27 cellular contexts compared by ENCODE assay signal in genomic region chr3:23764407-23764806, GRCh38.
"Had no signal": no experiment of that assay in that cellular context is flagged by ENCODE, and none has a peak within 500 bp of the region (broad histone marks: within the 10 kb centered on the region; RNA-seq: fewer than 3 reads in every experiment).

No MANE protein-coding gene starts in this region.

- H3K9ac ChIP-seq: neural progenitor cell, parathyroid adenoma had no signal

- ATAC-seq: natural killer cell treated with Interleukin-12 subunit alpha and Interleukin-12 subunit beta and Interleukin-15 and Interleukin-18, amount 100 ng/mL, for 72 hours; psoas muscle; right cardiac atrium; right lobe of liver; stimulated activated effector memory CD8-positive, alpha-beta T cell treated with anti-CD3 and anti-CD28 coated beads, Interleukin-12 subunit alpha, Interleukin-12 subunit beta, amount 100 ng/mL, for 72 hours; stimulated activated naive B cell treated with anti-CD40 and anti-IgM and Interleukin-4, amounts not matched to agents 10 μg/mL and 1 μg/mL and 100 μg/mL, for 72 hours had no signal

- H3K4me3 Mint-ChIP-seq: natural killer cell treated with Interleukin-12 subunit alpha and Interleukin-12 subunit beta and Interleukin-15 and Interleukin-18, amount 100 ng/mL, for 72 hours; neural progenitor cell; stimulated activated effector memory CD8-positive, alpha-beta T cell treated with anti-CD3 and anti-CD28 coated beads, Interleukin-12 subunit alpha, Interleukin-12 subunit beta, amount 100 ng/mL, for 72 hours; stimulated activated naive B cell treated with anti-CD40 and anti-IgM and Interleukin-4, amounts not matched to agents 10 μg/mL and 1 μg/mL and 100 μg/mL, for 72 hours; stimulated activated naive CD8-positive, alpha-beta T cell treated with anti-CD3 and anti-CD28 coated beads, Interleukin-15, Interleukin-2, amounts not matched to agents 100 ng/mL and 50 ng/mL, for 24 hours had no signal

- H3K4me3 ChIP-seq: neural progenitor cell, ovary, psoas muscle, right lobe of liver, sigmoid colon, stomach, thoracic aorta, thyroid gland, tibial nerve, upper lobe of left lung, vagina had no signal

- H3K4me2 ChIP-seq: neural progenitor cell had no signal

- H3K27me3 ChIP-seq: neural progenitor cell, ovary, right lobe of liver, sigmoid colon, stomach, thyroid gland, tibial nerve, upper lobe of left lung, vagina had no signal

- H3K27ac Mint-ChIP-seq: natural killer cell treated with Interleukin-12 subunit alpha and Interleukin-12 subunit beta and Interleukin-15 and Interleukin-18, amount 100 ng/mL, for 72 hours; neural progenitor cell; progenitor cell of endocrine pancreas; stimulated activated effector memory CD8-positive, alpha-beta T cell treated with anti-CD3 and anti-CD28 coated beads, Interleukin-12 subunit alpha, Interleukin-12 subunit beta, amount 100 ng/mL, for 72 hours; stimulated activated naive B cell treated with anti-CD40 and anti-IgM and Interleukin-4, amounts not matched to agents 10 μg/mL and 1 μg/mL and 100 μg/mL, for 72 hours; stimulated activated naive CD8-positive, alpha-beta T cell treated with anti-CD3 and anti-CD28 coated beads, Interleukin-15, Interleukin-2, amounts not matched to agents 100 ng/mL and 50 ng/mL, for 24 hours had no signal

- H3K79me2 ChIP-seq: parathyroid adenoma had no signal

- H3K9me3 Mint-ChIP-seq: natural killer cell treated with Interleukin-12 subunit alpha and Interleukin-12 subunit beta and Interleukin-15 and Interleukin-18, amount 100 ng/mL, for 72 hours; neural progenitor cell; stimulated activated effector memory CD8-positive, alpha-beta T cell treated with anti-CD3 and anti-CD28 coated beads, Interleukin-12 subunit alpha, Interleukin-12 subunit beta, amount 100 ng/mL, for 72 hours; stimulated activated naive B cell treated with anti-CD40 and anti-IgM and Interleukin-4, amounts not matched to agents 10 μg/mL and 1 μg/mL and 100 μg/mL, for 72 hours; stimulated activated naive CD8-positive, alpha-beta T cell treated with anti-CD3 and anti-CD28 coated beads, Interleukin-15, Interleukin-2, amounts not matched to agents 100 ng/mL and 50 ng/mL, for 24 hours had no signal

- H2AFZ ChIP-seq: neural progenitor cell, parathyroid adenoma had no signal

- H3K27ac ChIP-seq: neural progenitor cell, ovary, parathyroid adenoma, psoas muscle, right lobe of liver, sigmoid colon, stomach, thoracic aorta, thyroid gland, tibial nerve, upper lobe of left lung, vagina had no signal

- H3K27me3 Mint-ChIP-seq: natural killer cell treated with Interleukin-12 subunit alpha and Interleukin-12 subunit beta and Interleukin-15 and Interleukin-18, amount 100 ng/mL, for 72 hours; stimulated activated naive B cell treated with anti-CD40 and anti-IgM and Interleukin-4, amounts not matched to agents 10 μg/mL and 1 μg/mL and 100 μg/mL, for 72 hours; stimulated activated naive CD8-positive, alpha-beta T cell treated with anti-CD3 and anti-CD28 coated beads, Interleukin-15, Interleukin-2, amounts not matched to agents 100 ng/mL and 50 ng/mL, for 24 hours had no signal

- H3K36me3 ChIP-seq: neural progenitor cell, ovary, right lobe of liver, sigmoid colon, stomach, thoracic aorta, thyroid gland, tibial nerve, upper lobe of left lung, vagina had no signal

- H3K4me1 ChIP-seq: parathyroid adenoma, psoas muscle, right lobe of liver, thyroid gland had no signal

- DNase-seq: occipital lobe; ovary; posterior cingulate gyrus; psoas muscle; right cardiac atrium; right lobe of liver; sigmoid colon; small intestine; stimulated activated CD4-positive, alpha-beta T cell treated with anti-CD3 and anti-CD28 coated beads, Interleukin-15, amount 100 ng/mL, for 24 hours; stimulated activated CD4-positive, alpha-beta T cell treated with anti-CD3 and anti-CD28 coated beads, Interleukin-2, amount 100 ng/mL, for 24 hours; stimulated activated CD4-positive, alpha-beta T cell treated with anti-CD3 and anti-CD28 coated beads, Interleukin-2, amount 100 ng/mL, for 48 hours; stimulated activated CD4-positive, alpha-beta T cell treated with anti-CD3 and anti-CD28 coated beads, Interleukin-4, amount 100 ng/mL, for 24 hours; stimulated activated naive B cell treated with anti-CD40 and anti-IgM and Interleukin-4, amounts not matched to agents 10 μg/mL and 1 μg/mL and 100 μg/mL, for 72 hours; stimulated activated naive CD4-positive, alpha-beta T cell treated with Interleukin-2 at 50 U/mL for 16 hours; stomach; thyroid gland; trophoblast cell; upper lobe of left lung had no signal

- H3K9me3 ChIP-seq: ovary, psoas muscle, right lobe of liver, sigmoid colon, stomach, thoracic aorta, thyroid gland, tibial nerve, upper lobe of left lung, vagina had no signal

- H3K36me3 Mint-ChIP-seq: natural killer cell treated with Interleukin-12 subunit alpha and Interleukin-12 subunit beta and Interleukin-15 and Interleukin-18, amount 100 ng/mL, for 72 hours; neural progenitor cell; stimulated activated effector memory CD8-positive, alpha-beta T cell treated with anti-CD3 and anti-CD28 coated beads, Interleukin-12 subunit alpha, Interleukin-12 subunit beta, amount 100 ng/mL, for 72 hours; stimulated activated naive B cell treated with anti-CD40 and anti-IgM and Interleukin-4, amounts not matched to agents 10 μg/mL and 1 μg/mL and 100 μg/mL, for 72 hours had no signal
